ENCODE assay signal across 8 cellular contexts in the genomic region with DNA sequence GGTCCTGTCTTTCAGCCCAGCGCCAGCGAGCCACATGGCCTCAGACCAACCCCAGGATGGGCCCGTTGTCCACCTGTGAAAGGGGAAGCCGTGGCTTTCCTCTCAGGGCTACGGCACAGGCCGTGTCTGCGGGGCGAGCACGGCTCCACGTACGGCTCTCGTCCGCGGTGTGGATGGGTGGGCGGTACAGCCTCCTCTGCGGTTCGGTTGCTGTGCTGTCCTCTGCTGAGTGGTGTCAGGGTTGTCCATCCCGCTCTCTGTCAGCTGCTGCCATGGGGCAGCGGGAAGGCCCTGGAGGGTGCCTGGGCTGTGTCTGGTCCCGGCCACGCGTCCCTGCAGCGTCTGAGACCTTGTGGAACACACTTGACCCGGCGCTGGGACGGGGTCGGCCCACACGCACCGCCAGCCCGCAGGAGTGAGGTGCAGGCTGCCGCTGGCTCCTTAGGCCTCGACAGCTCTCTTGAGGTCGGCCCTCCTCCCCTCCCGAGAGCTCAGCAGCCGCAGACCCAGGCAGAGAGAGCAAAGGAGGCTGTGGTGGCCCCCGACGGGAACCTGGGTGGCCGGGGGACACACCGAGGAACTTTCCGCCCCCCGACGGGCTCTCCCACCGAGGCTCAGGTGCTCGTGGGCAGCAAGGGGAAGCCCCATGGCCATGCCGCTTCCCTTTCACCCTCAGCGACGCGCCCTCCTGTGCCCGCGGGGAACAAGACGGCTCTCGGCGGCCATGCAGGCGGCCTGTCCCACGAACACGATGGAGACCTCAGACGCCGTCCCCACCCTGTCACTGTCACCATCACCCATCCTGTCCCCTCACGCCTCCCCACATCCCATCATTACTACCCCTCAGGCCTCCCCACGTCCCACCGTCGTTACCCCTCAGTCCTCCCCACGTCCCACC.
A peak's percentile ranks its signal among the peaks of the same experiment; 100 is the strongest.
DNase-seq lines count a peak whose midpoint lies in the region; ATAC-seq and TF ChIP-seq lines count a peak whose summit lies in the region.

No MANE protein-coding gene starts in this region.

- H3K9me3 ChIP-seq in colonic mucosa: no peaks in the 10 kb centered on the region
- H3K9me3 ChIP-seq in GM23248 (ENCODE audit: low read depth): no peaks in the 10 kb centered on the region

- H3K9me3 Mint-ChIP-seq in stimulated activated naive CD8-positive, alpha-beta T cell treated with anti-CD3 and anti-CD28 coated beads, Interleukin-15, amount 100 ng/mL, for 72 hours: no peaks in the 10 kb centered on the region

- H3K36me3 ChIP-seq in colonic mucosa (no peaks in the 10 kb centered on the region), GM23248 (ENCODE audit: low read depth) (no peaks in the 10 kb centered on the region)

- no peaks in the 10 kb centered on the region for H3K27me3 ChIP-seq in colonic mucosa
- no peaks in the 10 kb centered on the region for H3K27me3 ChIP-seq in GM23248 (replicated peaks; ENCODE audit: insufficient read depth)

- no peaks in the 10 kb centered on the region for H4K20me1 ChIP-seq in GM23248 (ENCODE audit: insufficient read depth)

- peak; percentile 23 for ATAC-seq in GM18517 (IDR thresholded peaks at IDR 0.05; ENCODE audit: unreplicated experiment)
- ATAC-seq in HG02840 (IDR thresholded peaks at IDR 0.05; ENCODE audit: low FRiP score, unreplicated experiment): peak; percentile 20
- peak; percentile 73 for ATAC-seq in stimulated activated naive CD8-positive, alpha-beta T cell treated with anti-CD3 and anti-CD28 coated beads, Interleukin-15, amount 100 ng/mL, for 72 hours

- peak overlapping the region; percentile 80 to 81 for H3K4me3 Mint-ChIP-seq in stimulated activated naive CD8-positive, alpha-beta T cell treated with anti-CD3 and anti-CD28 coated beads, Interleukin-15, amount 100 ng/mL, for 72 hours

- peaks cover 96% of the 10 kb centered on the region for H3K4me1 Mint-ChIP-seq in stimulated activated naive CD8-positive, alpha-beta T cell treated with anti-CD3 and anti-CD28 coated beads, Interleukin-15, amount 100 ng/mL, for 72 hours

- WGBS in GM23248 (ENCODE audit: low coverage in 1 of 2, low lambda C conversion rate in 2 of 2, missing lambda C conversion rate in 2 of 2), 2 experiments: 97% methylated on average over 36 to 63 of the region's 63 CpGs

- no peak overlapping the region for H2AFZ ChIP-seq in GM23248

- H3K27ac ChIP-seq in colonic mucosa (no peak overlapping the region), RWPE1 (no peak overlapping the region), GM23248 (no peak overlapping the region)

- no peaks in the 10 kb centered on the region for H3K79me2 ChIP-seq in GM23248 (ENCODE audit: insufficient read depth)

- H3K9me2 ChIP-seq in GM23248 (ENCODE audit: insufficient read depth): no peaks in the 10 kb centered on the region

- H3F3A ChIP-seq in GM23248 (ENCODE audit: insufficient read depth): no peaks in the 10 kb centered on the region

- peak overlapping the region; percentile 95 to 99 for H3K27ac Mint-ChIP-seq in stimulated activated naive CD8-positive, alpha-beta T cell treated with anti-CD3 and anti-CD28 coated beads, Interleukin-15, amount 100 ng/mL, for 72 hours

- H3K4me1 ChIP-seq in colonic mucosa (no peaks in the 10 kb centered on the region), GM23248 (ENCODE audit: insufficient read depth) (no peaks in the 10 kb centered on the region)

- no peak for TF ChIP-seq CTCF in colonic mucosa (IDR thresholded peaks at IDR 0.05)
- no peak for TF ChIP-seq CTCF in RWPE1 (conservative IDR thresholded peaks at IDR 0.05; ENCODE audit: low read depth)

- peak in 4 of 5 experiments; percentile 36 to 66 (median 57) for DNase-seq in T-helper 2 cell
- no peak for DNase-seq in colonic mucosa
- peak; percentile 82 to 90 for DNase-seq in stimulated activated naive CD8-positive, alpha-beta T cell treated with anti-CD3 and anti-CD28 coated beads, Interleukin-15, amount 100 ng/mL, for 72 hours
- DNase-seq in RWPE1 (ENCODE audit: low spot score): no peak
- DNase-seq in GM23248: no peak
- DNase-seq in OCI-M1 (lab: John Stamatoyannopoulos, UW): no peak

- H3K4me2 ChIP-seq in GM23248 (ENCODE audit: unreplicated experiment): no peak overlapping the region

- CTCF ChIA-PET in RWPE1 (lab: Yijun Ruan, JAX): interaction anchor here (0.6 to 0.8 kb wide), 3 partner anchors 43 to 145 kb away, joined by 3 to 4 read pairs (median 4); no protein-coding TSS in a partner anchor

- in situ Hi-C loops in GM23248 (cut with MboI): no loop called here

- POLR2A ChIA-PET in RWPE1 (lab: Yijun Ruan, JAX; ENCODE audit: low non-redundant PET): no interaction called here

- intact Hi-C loops in colonic mucosa (cut with DNase I): loop anchor here (5.0 kb wide), 1 partner anchor 142 kb away; no protein-coding TSS in a partner anchor

- no peaks in the 10 kb centered on the region for H3K27me3 Mint-ChIP-seq in stimulated activated naive CD8-positive, alpha-beta T cell treated with anti-CD3 and anti-CD28 coated beads, Interleukin-15, amount 100 ng/mL, for 72 hours

- H3K9ac ChIP-seq in colonic mucosa (ENCODE audit: low read depth in 2 of 2, low read length in 2 of 2): peak overlapping the region in 1 of 2 donors; percentile 35
- no peak overlapping the region for H3K9ac ChIP-seq in GM23248

- H3K4me3 ChIP-seq in colonic mucosa (peak overlapping the region; percentile 2), GM23248 (no peak overlapping the region)

Comparison
In these comparisons a context has a peak if more than half of its experiments do, and no peak if none do; other contexts are left out.
1. ATAC-seq: peak in every context shown above with its lines; median percentile 73 in stimulated activated naive CD8-positive, alpha-beta T cell treated with anti-CD3 and anti-CD28 coated beads, Interleukin-15, amount 100 ng/mL, for 72 hours; 23 in GM18517; 20 in HG02840.
2. DNase-seq: peak in T-helper 2 cell (4 of 5) and stimulated activated naive CD8-positive, alpha-beta T cell treated with anti-CD3 and anti-CD28 coated beads, Interleukin-15, amount 100 ng/mL, for 72 hours (2 of 2); none in colonic mucosa (single experiment), RWPE1 (single experiment), GM23248 (single experiment) and OCI-M1 (single experiment).